ENCODE assay signal across 13 cellular contexts in genomic region chr1:113805639-113806038, GRCh38.
"Had no signal": no experiment of that assay in that cellular context is flagged by ENCODE, and none has a peak within 500 bp of the region (broad histone marks: within the 10 kb centered on the region; RNA-seq: fewer than 3 reads in every experiment).

No MANE protein-coding gene starts in this region.

- H3K36me3 ChIP-seq: gastrocnemius medialis had no signal

- ATAC-seq: stimulated activated effector memory CD8-positive, alpha-beta T cell treated with anti-CD3 and anti-CD28 coated beads, Interleukin-12 subunit alpha, Interleukin-12 subunit beta, amount 100 ng/mL, for 72 hours had no signal

- H3K4me3 ChIP-seq: gastrocnemius medialis had no signal

- H3K4me2 ChIP-seq: SK-N-SH had no signal

- H3K27me3 ChIP-seq: gastrocnemius medialis had no signal

- H3K9me2 ChIP-seq: SK-N-SH had no signal

- DNase-seq: activated B cell treated with CpG ODN at 0.5 μM for 24 hours; activated CD4-positive, alpha-beta T cell treated with anti-CD3 and anti-CD28 coated beads, Interleukin-2, amount 10 ng/mL, durations not matched to agents 24 days and 14 days; activated CD8-positive, alpha-beta memory T cell treated with anti-CD3 and anti-CD28 coated beads for 24 hours; activated gamma-delta T cell; activated naive CD8-positive, alpha-beta T cell treated with anti-CD3 and anti-CD28 coated beads, Interleukin-2, amount 10 ng/mL, durations not matched to agents 7 days and 5 days; aorta; gastrocnemius medialis; left ventricle myocardium superior; mesendoderm; SK-N-SH; small intestine; trophoblast cell had no signal

- H3K9ac ChIP-seq: SK-N-SH had no signal

- H3K9me3 ChIP-seq: gastrocnemius medialis, SK-N-SH had no signal
